8 cellular contexts compared by ENCODE assay signal in genomic region chr4:81472249-81473085, GRCh38. TPM values are rescaled to one million over a fixed set of nuclear protein-coding genes. Genes with fewer than 3 reads are reported as not detected.
A peak's percentile ranks its signal among the peaks of the same experiment; 100 is the strongest.
DNase-seq lines count a peak whose midpoint lies in the region; ATAC-seq, FAIRE-seq and TF ChIP-seq lines count a peak whose summit lies in the region.

No MANE protein-coding gene starts in this region.

- WGBS in pancreas, 2 donors, result 16 to 19% methylated on average over 12 of the region's 12 CpGs

- no peaks in the 10 kb centered on the region for H3K36me3 ChIP-seq in BJ (ENCODE audit: control insufficient read depth, insufficient read depth, low read length)
- H3K36me3 ChIP-seq in pancreas, result no peaks in the 10 kb centered on the region

- peaks cover 17% of the 10 kb centered on the region for H3K27me3 ChIP-seq in BJ (ENCODE audit: control insufficient read depth, insufficient read depth, low read length)
- no peaks in the 10 kb centered on the region for H3K27me3 ChIP-seq in pancreas

- DNase-seq in BJ (ENCODE audit: low read depth) (no peak), NCI-H446 treated with DMSO at 0.1 percent for 48 hours (lab: John Stamatoyannopoulos, UW) (peak; percentile 18), glutamatergic neuron (peak; percentile 41), pancreas (peak in 3 of 6 donors; percentile 27 to 36 (median 35)), inferior parietal cortex (ENCODE audit: extremely low spot score) (no peak)
- no peak for DNase-seq in activated T-helper 2 cell treated with anti-CD3 and anti-CD28 coated beads, Interferon-gamma antibody, Interleukin-2, Interleukin-4, amounts not matched to agents 10 μg/mL and 5 μg/mL and 100 μg/mL, durations not matched to agents 14 hours and 24 hours and 36 hours (ENCODE audit: low spot score)

- CTCF ChIA-PET in BJ (lab: Yijun Ruan, JAX), result interaction anchor here (0.8 to 1.0 kb wide), 2 partner anchors 268 to 729 kb away, joined by 3 read pairs; no protein-coding TSS in a partner anchor

- no peaks in the 10 kb centered on the region for H3K9me3 ChIP-seq in pancreas

- H3K4me1 ChIP-seq in pancreas, result peaks cover 0 to 14% (median 0%) of the 10 kb centered on the region in 3 donors

- peak overlapping the region; percentile 74 for H3K4me3 Mint-ChIP-seq in activated T-helper 2 cell treated with anti-CD3 and anti-CD28 coated beads, Interferon-gamma antibody, Interleukin-2, Interleukin-4, amounts not matched to agents 10 μg/mL and 5 μg/mL and 100 μg/mL, durations not matched to agents 14 hours and 24 hours and 36 hours (ENCODE audit: low read depth)
- H3K4me3 Mint-ChIP-seq in glutamatergic neuron (ENCODE audit: unreplicated experiment), result peak overlapping the region; percentile 95

- H3K9me3 Mint-ChIP-seq in activated T-helper 2 cell treated with anti-CD3 and anti-CD28 coated beads, Interferon-gamma antibody, Interleukin-2, Interleukin-4, amounts not matched to agents 10 μg/mL and 5 μg/mL and 100 μg/mL, durations not matched to agents 14 hours and 24 hours and 36 hours, result no peaks in the 10 kb centered on the region
- peaks cover 8% of the 10 kb centered on the region for H3K9me3 Mint-ChIP-seq in glutamatergic neuron (ENCODE audit: unreplicated experiment)

- intact Hi-C loops in activated T-helper 2 cell treated with anti-CD3 and anti-CD28 coated beads, Interferon-gamma antibody, Interleukin-2, Interleukin-4, amounts not matched to agents 10 μg/mL and 5 μg/mL and 100 μg/mL, durations not matched to agents 14 hours and 24 hours and 36 hours (cut with micrococcal nuclease), result loop anchor here (1.0 to 5.0 kb wide), 5 partner anchors 20 to 960 kb away; partner anchors contain the start of genes ENOPH1 and HNRNPDL
- intact Hi-C loops in pancreas (cut with DNase I), result no loop called here

- H3K4me3 ChIP-seq in BJ (ENCODE audit: low read depth, low read length) (peak overlapping the region; percentile 52), pancreas (peak overlapping the region in 3 of 4 donors; percentile 57 to 72 (median 63))

- TF ChIP-seq CTCF in BJ (IDR thresholded peaks at IDR 0.05; ENCODE audit: insufficient read depth, low read depth, low read length), result peak; percentile 22; the same call in 1 of the 2 replicates
- peak; percentile 34 for TF ChIP-seq CTCF in glutamatergic neuron (IDR thresholded peaks at IDR 0.05; ENCODE audit: partially characterized antibody, unreplicated experiment)
- TF ChIP-seq CTCF in pancreas (IDR thresholded peaks at IDR 0.05), result peak in 1 of 4 donors; percentile 15

- FAIRE-seq in pancreas (lab: Jason Lieb, UNC), result no peak

- H3K27ac Mint-ChIP-seq in activated T-helper 2 cell treated with anti-CD3 and anti-CD28 coated beads, Interferon-gamma antibody, Interleukin-2, Interleukin-4, amounts not matched to agents 10 μg/mL and 5 μg/mL and 100 μg/mL, durations not matched to agents 14 hours and 24 hours and 36 hours, result peak overlapping the region; percentile 70
- peak overlapping the region; percentile 76 for H3K27ac Mint-ChIP-seq in glutamatergic neuron (ENCODE audit: unreplicated experiment)

- ATAC-seq in GM18868 (IDR thresholded peaks at IDR 0.05; ENCODE audit: unreplicated experiment) (peak; percentile 52), HG03097 (IDR thresholded peaks at IDR 0.05; ENCODE audit: low FRiP score, unreplicated experiment) (peak; percentile 50), pancreas (peak; percentile 9 to 51 (median 48))

- H3K27me3 Mint-ChIP-seq in activated T-helper 2 cell treated with anti-CD3 and anti-CD28 coated beads, Interferon-gamma antibody, Interleukin-2, Interleukin-4, amounts not matched to agents 10 μg/mL and 5 μg/mL and 100 μg/mL, durations not matched to agents 14 hours and 24 hours and 36 hours (ENCODE audit: low read depth), result peaks cover 45% of the 10 kb centered on the region
- peaks cover 9% of the 10 kb centered on the region for H3K27me3 Mint-ChIP-seq in glutamatergic neuron (ENCODE audit: unreplicated experiment)

- peaks cover 32% of the 10 kb centered on the region for H3K4me1 Mint-ChIP-seq in activated T-helper 2 cell treated with anti-CD3 and anti-CD28 coated beads, Interferon-gamma antibody, Interleukin-2, Interleukin-4, amounts not matched to agents 10 μg/mL and 5 μg/mL and 100 μg/mL, durations not matched to agents 14 hours and 24 hours and 36 hours (ENCODE audit: low read depth)
- peaks cover 15% of the 10 kb centered on the region for H3K4me1 Mint-ChIP-seq in glutamatergic neuron (ENCODE audit: low read depth, unreplicated experiment)

- peak overlapping the region; percentile 66 to 98 (median 86) for H3K27ac ChIP-seq in pancreas

- POLR2A ChIA-PET in BJ (lab: Charles Lee), result no interaction called here

- H3K36me3 Mint-ChIP-seq in activated T-helper 2 cell treated with anti-CD3 and anti-CD28 coated beads, Interferon-gamma antibody, Interleukin-2, Interleukin-4, amounts not matched to agents 10 μg/mL and 5 μg/mL and 100 μg/mL, durations not matched to agents 14 hours and 24 hours and 36 hours (ENCODE audit: low read depth), result no peaks in the 10 kb centered on the region
- H3K36me3 Mint-ChIP-seq in glutamatergic neuron (ENCODE audit: unreplicated experiment), result peaks cover 5% of the 10 kb centered on the region

RNA-seq across cellular contexts. Expression of gene RASGEF1B, which starts 0.8 kb away (rescaled TPM):
- polyA plus RNA-seq in BJ (2011; rRNA removed), result not detected in 2 replicates
- polyA minus RNA-seq in BJ (2011; rRNA and poly(A)+ RNA removed), result not detected in 2 replicates
- total RNA-seq in activated T-helper 2 cell treated with anti-CD3 and anti-CD28 coated beads, Interferon-gamma antibody, Interleukin-2, Interleukin-4, amounts not matched to agents 10 μg/mL and 5 μg/mL and 100 μg/mL, durations not matched to agents 14 hours and 24 hours and 36 hours, result 0.39 and 0.55 TPM in 2 replicates
- 108 TPM for total RNA-seq in glutamatergic neuron (ENCODE audit: unreplicated experiment)
- 1 to 10 TPM; 1.4 to 8.2 (median 3.1) TPM for total RNA-seq in pancreas
- 1 to 10 TPM; 2.9 to 6.4 TPM for polyA plus RNA-seq in pancreas

Comparison
In these comparisons a context has a peak if more than half of its experiments do, and no peak if none do; other contexts are left out.
1. DNase-seq: peak in NCI-H446 treated with DMSO at 0.1 percent for 48 hours (single experiment) and glutamatergic neuron (single experiment); none in BJ (single experiment), activated T-helper 2 cell treated with anti-CD3 and anti-CD28 coated beads, Interferon-gamma antibody, Interleukin-2, Interleukin-4, amounts not matched to agents 10 μg/mL and 5 μg/mL and 100 μg/mL, durations not matched to agents 14 hours and 24 hours and 36 hours (single experiment) and inferior parietal cortex (single experiment).
2. RNA of gene RASGEF1B, which starts 0.8 kb away (total RNA-seq): 108 TPM in glutamatergic neuron (single experiment); 1.4 to 8.2 TPM in pancreas and 0.39 to 0.55 TPM in activated T-helper 2 cell treated with anti-CD3 and anti-CD28 coated beads, Interferon-gamma antibody, Interleukin-2, Interleukin-4, amounts not matched to agents 10 μg/mL and 5 μg/mL and 100 μg/mL, durations not matched to agents 14 hours and 24 hours and 36 hours; every median in the first group is over 10 times any median in the second.
3. Peak in every context shown above with its lines, with median percentiles within 50 percentile points of each other: ATAC-seq.